1 cellular context compared by ENCODE assay signal in the genomic region with DNA sequence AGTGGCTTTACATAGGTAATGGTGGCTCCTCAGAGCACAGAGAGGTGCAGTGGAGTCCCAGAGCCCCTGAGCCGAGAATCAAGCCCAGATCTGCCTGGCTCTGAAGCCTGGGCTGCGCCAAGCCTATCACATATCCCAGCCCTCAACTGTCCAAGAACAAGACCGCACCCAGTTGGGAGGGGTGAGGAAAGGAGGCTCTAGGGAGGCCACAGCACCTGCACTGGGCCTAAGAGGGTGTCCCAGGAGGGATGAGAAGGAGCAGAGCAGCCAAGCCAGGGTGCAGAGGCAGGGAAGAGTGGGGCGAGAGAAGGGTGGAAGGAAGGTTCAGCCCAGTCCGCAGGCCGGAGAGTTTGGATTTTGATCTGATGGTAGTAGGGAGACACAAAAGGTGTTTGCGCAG.
TF ChIP-seq lines count a peak whose summit lies in the region.

No MANE protein-coding gene starts in this region.

TF ChIP-seq in neural cell, 6 proteins besides CTCF, POLR2A, EP300 and RAD21:
- TF ChIP-seq, protein P1, sequence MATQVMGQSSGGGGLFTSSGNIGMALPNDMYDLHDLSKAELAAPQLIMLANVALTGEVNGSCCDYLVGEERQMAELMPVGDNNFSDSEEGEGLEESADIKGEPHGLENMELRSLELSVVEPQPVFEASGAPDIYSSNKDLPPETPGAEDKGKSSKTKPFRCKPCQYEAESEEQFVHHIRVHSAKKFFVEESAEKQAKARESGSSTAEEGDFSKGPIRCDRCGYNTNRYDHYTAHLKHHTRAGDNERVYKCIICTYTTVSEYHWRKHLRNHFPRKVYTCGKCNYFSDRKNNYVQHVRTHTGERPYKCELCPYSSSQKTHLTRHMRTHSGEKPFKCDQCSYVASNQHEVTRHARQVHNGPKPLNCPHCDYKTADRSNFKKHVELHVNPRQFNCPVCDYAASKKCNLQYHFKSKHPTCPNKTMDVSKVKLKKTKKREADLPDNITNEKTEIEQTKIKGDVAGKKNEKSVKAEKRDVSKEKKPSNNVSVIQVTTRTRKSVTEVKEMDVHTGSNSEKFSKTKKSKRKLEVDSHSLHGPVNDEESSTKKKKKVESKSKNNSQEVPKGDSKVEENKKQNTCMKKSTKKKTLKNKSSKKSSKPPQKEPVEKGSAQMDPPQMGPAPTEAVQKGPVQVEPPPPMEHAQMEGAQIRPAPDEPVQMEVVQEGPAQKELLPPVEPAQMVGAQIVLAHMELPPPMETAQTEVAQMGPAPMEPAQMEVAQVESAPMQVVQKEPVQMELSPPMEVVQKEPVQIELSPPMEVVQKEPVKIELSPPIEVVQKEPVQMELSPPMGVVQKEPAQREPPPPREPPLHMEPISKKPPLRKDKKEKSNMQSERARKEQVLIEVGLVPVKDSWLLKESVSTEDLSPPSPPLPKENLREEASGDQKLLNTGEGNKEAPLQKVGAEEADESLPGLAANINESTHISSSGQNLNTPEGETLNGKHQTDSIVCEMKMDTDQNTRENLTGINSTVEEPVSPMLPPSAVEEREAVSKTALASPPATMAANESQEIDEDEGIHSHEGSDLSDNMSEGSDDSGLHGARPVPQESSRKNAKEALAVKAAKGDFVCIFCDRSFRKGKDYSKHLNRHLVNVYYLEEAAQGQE (IDR thresholded peaks at IDR 0.05; ENCODE audit: borderline replicate concordance), result no peak
- TF ChIP-seq SMC3 (conservative IDR thresholded peaks at IDR 0.05; ENCODE audit: poor library complexity) (no peak), EZH2 (IDR thresholded peaks at IDR 0.05; ENCODE audit: borderline replicate concordance, insufficient read depth, low read length, poor library complexity, severe bottlenecking) (no peak), TAF1 (IDR thresholded peaks at IDR 0.05; ENCODE audit: low read depth) (no peak)
